21 cellular contexts compared by ENCODE assay signal in the genomic region with DNA sequence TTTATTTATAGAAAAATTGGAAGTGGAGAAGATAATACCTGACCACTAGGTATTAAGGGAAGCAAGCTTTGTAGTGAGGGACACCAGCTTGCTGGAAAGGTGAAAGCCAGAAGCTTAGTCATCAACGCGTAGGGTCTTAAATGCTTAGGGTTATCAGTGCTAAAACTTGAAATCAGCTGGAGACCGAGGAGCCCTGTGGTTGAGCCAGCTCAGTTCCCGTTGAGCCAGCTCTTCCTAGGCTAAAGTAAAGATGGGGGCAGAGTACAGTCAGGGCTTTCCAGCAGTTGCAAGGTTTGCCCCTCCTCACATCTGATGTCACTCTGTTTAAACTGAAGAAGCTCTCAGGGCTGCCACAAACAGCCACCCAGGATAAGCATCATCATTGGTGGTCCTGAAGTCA.
"Had no signal": no experiment of that assay in that cellular context is flagged by ENCODE, and none has a peak within 500 bp of the region (broad histone marks: within the 10 kb centered on the region; RNA-seq: fewer than 3 reads in every experiment).

No MANE protein-coding gene starts in this region.

- H3K9me3 ChIP-seq: esophagus muscularis mucosa, gastrocnemius medialis, left ventricle myocardium inferior, lower lobe of right lung, pancreas had no signal

- H3K4me1 Mint-ChIP-seq: memory B cell, naive B cell had no signal

- H3K9me3 Mint-ChIP-seq: memory B cell, naive B cell, nephron, type B pancreatic cell had no signal

- H3K27me3 ChIP-seq: dorsolateral prefrontal cortex, esophagus muscularis mucosa, gastrocnemius medialis, pancreas had no signal

- H3K27ac ChIP-seq: dorsolateral prefrontal cortex, esophagus muscularis mucosa, gastrocnemius medialis, left ventricle myocardium inferior, lower lobe of right lung, pancreas had no signal

- H3K27me3 Mint-ChIP-seq: memory B cell, naive B cell, progenitor cell of endocrine pancreas, type B pancreatic cell had no signal

- H3K4me3 ChIP-seq: dorsolateral prefrontal cortex, esophagus muscularis mucosa, gastrocnemius medialis, left ventricle myocardium inferior, lower lobe of right lung, pancreas had no signal

- ATAC-seq: gastrocnemius medialis, left cardiac atrium, lower lobe of right lung, pancreas, right cardiac atrium had no signal

- H3K4me1 ChIP-seq: esophagus muscularis mucosa, gastrocnemius medialis, left ventricle myocardium inferior, lower lobe of right lung had no signal

- H3K36me3 ChIP-seq: esophagus muscularis mucosa, gastrocnemius medialis, lower lobe of right lung, pancreas had no signal

- H3K4me3 Mint-ChIP-seq: memory B cell, naive B cell, nephron, type B pancreatic cell had no signal

- H3K27ac Mint-ChIP-seq: memory B cell, naive B cell, nephron, progenitor cell of endocrine pancreas, type B pancreatic cell had no signal

- DNase-seq: cortex of kidney; dorsolateral prefrontal cortex; effector CD8-positive, alpha-beta T cell; gastrocnemius medialis; glutamatergic neuron; kidney; left cardiac atrium; left ventricle myocardium inferior; lower lobe of right lung; naive B cell; occipital lobe; pancreas; right cardiac atrium; small intestine; stimulated activated CD4-positive, alpha-beta T cell treated with anti-CD3 and anti-CD28 coated beads, Interleukin-12 subunit alpha, Interleukin-12 subunit beta, amount 100 ng/mL, for 4 hours; stimulated activated naive CD4-positive, alpha-beta T cell treated with Interleukin-2 at 50 U/mL for 16 hours had no signal
